In genomic region chr4:18067031-18067430, GRCh38 we compare ENCODE assay signal across 19 cellular contexts. TPM values are rescaled to one million over a fixed set of nuclear protein-coding genes. Genes with fewer than 3 reads are reported as not detected.
DNase-seq lines count a peak whose midpoint lies in the region; ATAC-seq, FAIRE-seq and TF ChIP-seq lines count a peak whose summit lies in the region.
"Had no signal": no experiment of that assay in that cellular context is flagged by ENCODE, and none has a peak within 500 bp of the region (broad histone marks: within the 10 kb centered on the region; RNA-seq: fewer than 3 reads in every experiment).

No MANE protein-coding gene starts in this region.

- TF ChIP-seq POLR2A in endothelial cell of umbilical vein (IDR thresholded peaks at IDR 0.05; ENCODE audit: low read depth, low read length) = no peak

- DNase-seq in bronchial epithelial cell (ENCODE audit: low read depth) = peak; percentile 5
- DNase-seq in endothelial cell of umbilical vein (ENCODE audit: low read depth, low spot score) = peak; percentile 60
- no peak for DNase-seq in left lung
- DNase-seq in activated gamma-delta T cell (lab: John Stamatoyannopoulos, UW) = no peak
- no peak for DNase-seq in NCI-H2029 (lab: John Stamatoyannopoulos, UW)
- DNase-seq: 8988T; ACHN; BE2C; C1 segment of cervical spinal cord; CD4-positive, alpha-beta memory T cell; CD4-positive, CD25-positive, alpha-beta regulatory T cell; CD8-positive, alpha-beta memory T cell; COR-L47; DMS79 treated with DMSO at 0.1 percent for 48 hours; GF-D8 had no signal

- ATAC-seq in left lung = no peak

- no peaks in the 10 kb centered on the region for H3K79me2 ChIP-seq in endothelial cell of umbilical vein (ENCODE audit: control insufficient read depth, insufficient read depth, low read length)

- dilution Hi-C loops in endothelial cell of umbilical vein (cut with MboI; ENCODE audit: extremely low pct_ligation_motif_present, low sequenced_read_pairs) = no loop called here

- no peak for FAIRE-seq in bronchial epithelial cell (lab: Jason Lieb, UNC)
- peak; percentile 80 for FAIRE-seq in endothelial cell of umbilical vein (lab: Jason Lieb, UNC)
- FAIRE-seq: A204.1, GM12891, GM19239 had no signal

- CTCF ChIA-PET in endothelial cell of umbilical vein (lab: Charles Lee) = interaction anchor here (1.0 kb wide), 1 partner anchor 9 kb away, joined by 3 read pairs; no protein-coding TSS in a partner anchor

- H3K36me3 ChIP-seq in bronchial epithelial cell (ENCODE audit: control insufficient read depth, insufficient read depth, low read length) (no peaks in the 10 kb centered on the region), endothelial cell of umbilical vein (ENCODE audit: control insufficient read depth in 2 of 2, extremely low read depth in 1 of 2, insufficient read depth in 2 of 2, low read length in 2 of 2) (no peaks in the 10 kb centered on the region), left lung (no peaks in the 10 kb centered on the region)
- H3K36me3 ChIP-seq: BE2C, BLaER1 had no signal

- H3K4me1 ChIP-seq in endothelial cell of umbilical vein (ENCODE audit: control insufficient read depth, extremely low read depth, insufficient read depth, low read length) = no peaks in the 10 kb centered on the region
- H3K4me1 ChIP-seq in left lung = no peaks in the 10 kb centered on the region
- H3K4me1 ChIP-seq: BE2C, BLaER1 had no signal

- H3K9me3 ChIP-seq in endothelial cell of umbilical vein (replicated peaks; ENCODE audit: control insufficient read depth, insufficient read depth, low read length) = no peaks in the 10 kb centered on the region
- H3K9me3 ChIP-seq in left lung = peaks cover 0 to 13% of the 10 kb centered on the region in 2 donors
- H3K9me3 ChIP-seq: BE2C had no signal

- H3K9me1 ChIP-seq in endothelial cell of umbilical vein (replicated peaks; ENCODE audit: control insufficient read depth, extremely low read depth, insufficient read depth, low read length) = no peaks in the 10 kb centered on the region

- H3K4me3 ChIP-seq in bronchial epithelial cell (ENCODE audit: low read depth, low read length) (no peak overlapping the region), endothelial cell of umbilical vein (replicated peaks in 1 of 3; ENCODE audit: insufficient read depth in 1 of 3, low read depth in 1 of 3, low read length in 3 of 3) (no peak overlapping the region), left lung (no peak overlapping the region)
- H3K4me3 ChIP-seq: BLaER1 had no signal

- no peak overlapping the region for H2AFZ ChIP-seq in endothelial cell of umbilical vein (ENCODE audit: low read depth, low read length)

- TF ChIP-seq CTCF in bronchial epithelial cell (IDR thresholded peaks at IDR 0.05; ENCODE audit: insufficient read depth, low read length, severe bottlenecking) (no peak), endothelial cell of umbilical vein (IDR thresholded peaks at IDR 0.05; ENCODE audit: extremely low read depth in 1 of 2, insufficient read depth in 1 of 2, low read depth in 1 of 2, low read length in 2 of 2) (no peak), left lung (IDR thresholded peaks at IDR 0.05) (no peak)

- H4K20me1 ChIP-seq in endothelial cell of umbilical vein (replicated peaks; ENCODE audit: control insufficient read depth, extremely low read depth, insufficient read depth, low read length) = no peaks in the 10 kb centered on the region
- H4K20me1 ChIP-seq: BLaER1 had no signal

- no TSS peak for BruUV-seq in endothelial cell of umbilical vein (replicated peaks; lab: Mats Ljungman, UMichigan)

- H3K27ac ChIP-seq in endothelial cell of umbilical vein (ENCODE audit: insufficient read depth, low read depth, low read length) (no peak overlapping the region), left lung (no peak overlapping the region)
- H3K27ac ChIP-seq: BLaER1 had no signal

- H3K9ac ChIP-seq in endothelial cell of umbilical vein (replicated peaks; ENCODE audit: extremely low read depth, insufficient read depth, low read length) = no peak overlapping the region
- H3K9ac ChIP-seq: BLaER1 had no signal

- POLR2A ChIA-PET in endothelial cell of umbilical vein (lab: Charles Lee) = no interaction called here

- intact Hi-C loops in endothelial cell of umbilical vein (cut with micrococcal nuclease) (no loop called here), left lung (cut with DNase I) (no loop called here)

- H3K4me2 ChIP-seq in endothelial cell of umbilical vein (ENCODE audit: insufficient read depth, low read length) = no peak overlapping the region
- H3K4me2 ChIP-seq: BLaER1 had no signal

- no peaks in the 10 kb centered on the region for H3K27me3 ChIP-seq in bronchial epithelial cell (ENCODE audit: control insufficient read depth, insufficient read depth, low read length)
- H3K27me3 ChIP-seq in endothelial cell of umbilical vein (ENCODE audit: control insufficient read depth in 2 of 2, insufficient read depth in 2 of 2, low read length in 2 of 2) = no peaks in the 10 kb centered on the region
- H3K27me3 ChIP-seq in left lung = no peaks in the 10 kb centered on the region
- H3K27me3 ChIP-seq: BLaER1 had no signal

TF ChIP-seq in endothelial cell of umbilical vein, 7 proteins besides CTCF, POLR2A, EP300 and RAD21:
- TF ChIP-seq GATA2 (IDR thresholded peaks at IDR 0.05; ENCODE audit: insufficient read depth, insufficient read length, low read depth, low read length) (no peak), FOS (IDR thresholded peaks at IDR 0.05; ENCODE audit: borderline replicate concordance, insufficient read depth, low read length) (peak; percentile 25), POLR2AphosphoS5 (IDR thresholded peaks at IDR 0.05; ENCODE audit: insufficient read depth, low read depth, low read length) (no peak)

RNA-seq across cellular contexts. Expression of gene LCORL, which starts 45.5 kb away (rescaled TPM):
- total RNA-seq in bronchial epithelial cell = 6.7 and 7.4 TPM in 2 replicates
- 17.9 and 23.9 TPM in 2 replicates for total RNA-seq in endothelial cell of umbilical vein
- 2.8 and 3.7 TPM in 2 replicates for polyA plus RNA-seq in endothelial cell of umbilical vein
- 3.2 and 3.4 TPM in 2 replicates for polyA plus RNA-seq in endothelial cell of umbilical vein (2011; cell fraction: cytosol; rRNA removed)
- 8.5 and 11.4 TPM in 2 replicates for polyA plus RNA-seq in endothelial cell of umbilical vein (2011; cell fraction: nucleus; rRNA removed)
- polyA plus RNA-seq in endothelial cell of umbilical vein (2012) = 6.6 and 8.4 TPM in 2 replicates
- polyA minus RNA-seq in endothelial cell of umbilical vein = 12.3 and 13.1 TPM in 2 replicates
- 2.9 TPM for polyA minus RNA-seq in endothelial cell of umbilical vein (2011; cell fraction: cytosol; rRNA and poly(A)+ RNA removed)
- polyA minus RNA-seq in endothelial cell of umbilical vein (2011; cell fraction: nucleus; rRNA and poly(A)+ RNA removed) = 48.0 and 58.5 TPM in 2 replicates
- total RNA-seq in left lung = 10 to 100 TPM; 12.2 to 13.3 TPM

Comparison
In these comparisons a context has a peak if more than half of its experiments do, and no peak if none do; other contexts are left out.
1. DNase-seq: peak in bronchial epithelial cell (single experiment) and endothelial cell of umbilical vein (single experiment); none in left lung (0 of 2), activated gamma-delta T cell (single experiment) and NCI-H2029 (single experiment).